Comparison of ENCODE assay signal across 18 cellular contexts in genomic region chr18:62033207-62033606, GRCh38.
"Had no signal": no experiment of that assay in that cellular context is flagged by ENCODE, and none has a peak within 500 bp of the region (broad histone marks: within the 10 kb centered on the region; RNA-seq: fewer than 3 reads in every experiment).

No MANE protein-coding gene starts in this region.

- DNase-seq: activated CD4-positive, alpha-beta memory T cell treated with anti-CD3 and anti-CD28 coated beads, Interleukin-2, amount 10 ng/mL, durations not matched to agents 7 days and 5 days; activated CD4-positive, CD25-positive, alpha-beta regulatory T cell; activated gamma-delta T cell treated with Interleukin-2 at 50 U/mL for 16 hours; amniotic stem cell; effector CD8-positive, alpha-beta T cell; left ventricle myocardium superior; mesenchymal stem cell; pancreas; stimulated activated CD4-positive, alpha-beta T cell treated with anti-CD3 and anti-CD28 coated beads, Interleukin-4, amount 100 ng/mL, for 1 hour; stomach; SW 1271 had no signal

- H3K27ac Mint-ChIP-seq: activated CD4-positive, alpha-beta memory T cell treated with anti-CD3 and anti-CD28 coated beads, Interleukin-2, amount 10 ng/mL, durations not matched to agents 7 days and 5 days; activated naive CD4-positive, alpha-beta T cell treated with anti-CD3 and anti-CD28 coated beads, Interleukin-2, amount 50 U/mL, for 72 hours; dendritic cell treated with granulocyte-macrophage colony-stimulating factor and Interleukin-4, amounts not matched to agents 40 ng/mL and 50 ng/mL, for 4 days; natural killer cell treated with Interleukin-12 subunit alpha and Interleukin-12 subunit beta and Interleukin-15 and Interleukin-18, amount 100 ng/mL, for 72 hours; type B pancreatic cell had no signal

- H3K36me3 Mint-ChIP-seq: activated naive CD4-positive, alpha-beta T cell treated with anti-CD3 and anti-CD28 coated beads, Interleukin-2, amount 50 U/mL, for 72 hours; natural killer cell treated with Interleukin-12 subunit alpha and Interleukin-12 subunit beta and Interleukin-15 and Interleukin-18, amount 100 ng/mL, for 72 hours; type B pancreatic cell had no signal

- H3K4me1 ChIP-seq: pancreas had no signal

- H3K9me3 ChIP-seq: neutrophil, pancreas, stomach had no signal

- H3K4me3 ChIP-seq: pancreas, smooth muscle cell, stomach had no signal

- H3K4me2 ChIP-seq: smooth muscle cell had no signal

- H3K27me3 ChIP-seq: neutrophil, pancreas, stomach had no signal

- H3K36me3 ChIP-seq: neutrophil, pancreas, stomach had no signal

- H3K9me3 Mint-ChIP-seq: activated CD4-positive, alpha-beta memory T cell treated with anti-CD3 and anti-CD28 coated beads, Interleukin-2, amount 10 ng/mL, durations not matched to agents 7 days and 5 days; dendritic cell treated with granulocyte-macrophage colony-stimulating factor and Interleukin-4, amounts not matched to agents 40 ng/mL and 50 ng/mL, for 4 days; natural killer cell treated with Interleukin-12 subunit alpha and Interleukin-12 subunit beta and Interleukin-15 and Interleukin-18, amount 100 ng/mL, for 72 hours; type B pancreatic cell had no signal

- H3K27me3 Mint-ChIP-seq: type B pancreatic cell had no signal

- H3K27ac ChIP-seq: neutrophil, pancreas, stomach had no signal

- ATAC-seq: left ventricle myocardium superior; natural killer cell treated with Interleukin-12 subunit alpha and Interleukin-12 subunit beta and Interleukin-15 and Interleukin-18, amount 100 ng/mL, for 72 hours; pancreas; sciatic nerve had no signal

- H3K4me3 Mint-ChIP-seq: activated CD4-positive, alpha-beta memory T cell treated with anti-CD3 and anti-CD28 coated beads, Interleukin-2, amount 10 ng/mL, durations not matched to agents 7 days and 5 days; dendritic cell treated with granulocyte-macrophage colony-stimulating factor and Interleukin-4, amounts not matched to agents 40 ng/mL and 50 ng/mL, for 4 days; natural killer cell treated with Interleukin-12 subunit alpha and Interleukin-12 subunit beta and Interleukin-15 and Interleukin-18, amount 100 ng/mL, for 72 hours; type B pancreatic cell had no signal
